In the genomic region with DNA sequence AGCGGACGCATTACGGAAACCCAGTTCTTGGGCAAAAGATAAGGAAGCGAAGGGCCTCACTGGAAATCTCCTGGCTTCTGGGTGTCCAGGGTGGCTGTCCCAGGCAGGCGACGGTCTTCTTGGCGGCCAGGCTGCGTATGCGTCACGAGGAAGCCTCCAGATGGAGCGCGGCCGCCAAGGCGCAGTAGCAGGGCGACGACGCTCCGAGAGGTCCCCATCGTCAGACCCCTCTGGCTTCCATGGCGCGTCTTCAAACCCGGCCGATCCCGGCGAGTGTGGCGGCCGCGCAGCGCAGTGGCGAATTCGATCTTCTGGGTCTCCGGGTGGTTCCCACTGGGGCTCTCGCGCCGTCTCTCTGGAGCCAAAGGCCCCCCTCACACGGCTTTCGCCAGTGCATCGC, we compare ENCODE assay signal across 15 cellular contexts. TPM values are rescaled to one million over a fixed set of nuclear protein-coding genes. Genes with fewer than 3 reads are reported as not detected.
DNase-seq lines count a peak whose midpoint lies in the region; ATAC-seq and TF ChIP-seq lines count a peak whose summit lies in the region.
"Had no signal": no experiment of that assay in that cellular context is flagged by ENCODE, and none has a peak within 500 bp of the region (broad histone marks: within the 10 kb centered on the region; RNA-seq: fewer than 3 reads in every experiment).

No MANE protein-coding gene starts in this region.

- H3K4me1 ChIP-seq in ascending aorta: peaks cover 0 to 4% of the 10 kb centered on the region in 2 donors
- H3K4me1 ChIP-seq in lower lobe of right lung: peaks cover 6% of the 10 kb centered on the region
- peaks cover 11% of the 10 kb centered on the region for H3K4me1 ChIP-seq in upper lobe of right lung
- H3K4me1 ChIP-seq: Caco-2 had no signal

- H3K9me3 ChIP-seq in ascending aorta (no peaks in the 10 kb centered on the region), lower lobe of right lung (no peaks in the 10 kb centered on the region), upper lobe of right lung (no peaks in the 10 kb centered on the region)
- H3K9me3 ChIP-seq: Caco-2, right lobe of liver had no signal

- intact Hi-C loops in natural killer cell (cut with micrococcal nuclease): loop anchor here (5.0 kb wide), 1 partner anchor 61 kb away; no protein-coding TSS in a partner anchor
- intact Hi-C loops in ascending aorta (cut with DNase I): loop anchor here (5.0 to 10.0 kb wide), 2 partner anchors 299 to 374 kb away; a partner anchor contains a TSS
- intact Hi-C loops in lower lobe of right lung (cut with DNase I): no loop called here
- intact Hi-C loops in upper lobe of right lung (cut with DNase I): no loop called here

- ATAC-seq in natural killer cell (no peak), lower lobe of right lung (no peak), upper lobe of right lung (no peak), HG03520 (IDR thresholded peaks at IDR 0.05; ENCODE audit: unreplicated experiment) (no peak)
- no peak for ATAC-seq in natural killer cell treated with Interleukin-12 subunit alpha and Interleukin-12 subunit beta and Interleukin-15 and Interleukin-18, amount 100 ng/mL, for 72 hours
- ATAC-seq: right lobe of liver had no signal

- no peaks in the 10 kb centered on the region for H3K27me3 ChIP-seq in ascending aorta
- H3K27me3 ChIP-seq in lower lobe of right lung (ENCODE audit: low read depth): peaks cover 9% of the 10 kb centered on the region
- H3K27me3 ChIP-seq in upper lobe of right lung: peaks cover 9% of the 10 kb centered on the region
- H3K27me3 ChIP-seq: right lobe of liver had no signal

- peaks cover 0 to 6% of the 10 kb centered on the region in 2 donors for H3K27me3 Mint-ChIP-seq in natural killer cell (ENCODE audit: low read depth in 2 of 2)
- H3K27me3 Mint-ChIP-seq in natural killer cell treated with Interleukin-12 subunit alpha and Interleukin-12 subunit beta and Interleukin-15 and Interleukin-18, amount 100 ng/mL, for 72 hours: peaks cover 0 to 12% of the 10 kb centered on the region in 2 donors

- peaks cover 0 to 13% of the 10 kb centered on the region in 2 donors for H3K4me1 Mint-ChIP-seq in natural killer cell
- H3K4me1 Mint-ChIP-seq in natural killer cell treated with Interleukin-12 subunit alpha and Interleukin-12 subunit beta and Interleukin-15 and Interleukin-18, amount 100 ng/mL, for 72 hours (ENCODE audit: low read depth in 2 of 2): peaks cover 6 to 11% of the 10 kb centered on the region in 2 donors

- H3K36me3 Mint-ChIP-seq in natural killer cell: no peaks in the 10 kb centered on the region
- no peaks in the 10 kb centered on the region for H3K36me3 Mint-ChIP-seq in natural killer cell treated with Interleukin-12 subunit alpha and Interleukin-12 subunit beta and Interleukin-15 and Interleukin-18, amount 100 ng/mL, for 72 hours
- H3K36me3 Mint-ChIP-seq: mesothelial cell of epicardium had no signal

- DNase-seq in natural killer cell (no peak), ascending aorta (ENCODE audit: low spot score in 2 of 2) (no peak), lower lobe of right lung (no peak), upper lobe of right lung (no peak)
- DNase-seq in natural killer cell treated with Interleukin-12 subunit alpha and Interleukin-12 subunit beta and Interleukin-15 and Interleukin-18, amount 100 ng/mL, for 72 hours (ENCODE audit: low spot score): no peak
- no peak for DNase-seq in activated CD8-positive, alpha-beta memory T cell treated with anti-CD3 and anti-CD28 coated beads for 24 hours
- DNase-seq in stimulated activated CD4-positive, alpha-beta T cell treated with anti-CD3 and anti-CD28 coated beads, Interleukin-2, amount 100 ng/mL, for 24 hours: no peak
- DNase-seq: activated naive CD4-positive, alpha-beta T cell; Caco-2; NCI-H1417; NCI-H524; right lobe of liver had no signal

- H3K27ac ChIP-seq in ascending aorta: no peak overlapping the region
- H3K27ac ChIP-seq in lower lobe of right lung: no peak overlapping the region
- no peak overlapping the region for H3K27ac ChIP-seq in upper lobe of right lung
- H3K27ac ChIP-seq: right lobe of liver, VCaP had no signal

- no peak overlapping the region for H3K27ac Mint-ChIP-seq in natural killer cell
- H3K27ac Mint-ChIP-seq in natural killer cell treated with Interleukin-12 subunit alpha and Interleukin-12 subunit beta and Interleukin-15 and Interleukin-18, amount 100 ng/mL, for 72 hours: no peak overlapping the region
- H3K27ac Mint-ChIP-seq: mesothelial cell of epicardium had no signal

- TF ChIP-seq CTCF in natural killer cell (IDR thresholded peaks at IDR 0.05) (no peak), ascending aorta (IDR thresholded peaks at IDR 0.05) (no peak), lower lobe of right lung (IDR thresholded peaks at IDR 0.05) (no peak), upper lobe of right lung (IDR thresholded peaks at IDR 0.05) (no peak)

- H3K36me3 ChIP-seq in ascending aorta: no peaks in the 10 kb centered on the region
- H3K36me3 ChIP-seq in lower lobe of right lung: no peaks in the 10 kb centered on the region
- no peaks in the 10 kb centered on the region for H3K36me3 ChIP-seq in upper lobe of right lung
- H3K36me3 ChIP-seq: right lobe of liver had no signal

- H3K4me3 ChIP-seq in ascending aorta: peak overlapping the region; percentile 40 to 52
- peak overlapping the region; percentile 36 for H3K4me3 ChIP-seq in lower lobe of right lung
- H3K4me3 ChIP-seq in upper lobe of right lung: peak overlapping the region; percentile 30

- H3K4me3 Mint-ChIP-seq in natural killer cell: peak overlapping the region; percentile 54
- H3K4me3 Mint-ChIP-seq in natural killer cell treated with Interleukin-12 subunit alpha and Interleukin-12 subunit beta and Interleukin-15 and Interleukin-18, amount 100 ng/mL, for 72 hours: no peak overlapping the region
- H3K4me3 Mint-ChIP-seq: mesothelial cell of epicardium had no signal

- H3K9me3 Mint-ChIP-seq in natural killer cell: no peaks in the 10 kb centered on the region
- no peaks in the 10 kb centered on the region for H3K9me3 Mint-ChIP-seq in natural killer cell treated with Interleukin-12 subunit alpha and Interleukin-12 subunit beta and Interleukin-15 and Interleukin-18, amount 100 ng/mL, for 72 hours
- H3K9me3 Mint-ChIP-seq: mesothelial cell of epicardium had no signal

RNA-seq across cellular contexts. Expression of a gene that starts 13.8 kb away (rescaled TPM):
- total RNA-seq in natural killer cell: not detected
- not detected for total RNA-seq in natural killer cell treated with Interleukin-12 subunit alpha and Interleukin-12 subunit beta and Interleukin-15 and Interleukin-18, amount 100 ng/mL, for 72 hours
- not detected for total RNA-seq in ascending aorta
- total RNA-seq in lower lobe of right lung: not detected
- not detected for total RNA-seq in upper lobe of right lung
- total RNA-seq: mesothelial cell of epicardium had no signal

RNA-seq across cellular contexts. Expression of a gene that starts 54.2 kb away (rescaled TPM):
- total RNA-seq in natural killer cell (not detected), ascending aorta (not detected), lower lobe of right lung (0.35 TPM), upper lobe of right lung (0.69 TPM)
- not detected for total RNA-seq in natural killer cell treated with Interleukin-12 subunit alpha and Interleukin-12 subunit beta and Interleukin-15 and Interleukin-18, amount 100 ng/mL, for 72 hours
- total RNA-seq: Caco-2, right lobe of liver had no signal

Comparison
In these comparisons a context has a peak if more than half of its experiments do, and no peak if none do; other contexts are left out.
1. intact Hi-C loops: an anchor here in natural killer cell (5.0 kb wide) and ascending aorta (5.0 to 10.0 kb wide); none called in lower lobe of right lung and upper lobe of right lung.